In genomic region chr3:178537123-178537754, GRCh38 we compare ENCODE assay signal across 15 cellular contexts. TPM values are rescaled to one million over a fixed set of nuclear protein-coding genes. Genes with fewer than 3 reads are reported as not detected.
DNase-seq lines count a peak whose midpoint lies in the region; ATAC-seq and TF ChIP-seq lines count a peak whose summit lies in the region.
"Had no signal": no experiment of that assay in that cellular context is flagged by ENCODE, and none has a peak within 500 bp of the region (broad histone marks: within the 10 kb centered on the region; RNA-seq: fewer than 3 reads in every experiment).

No MANE protein-coding gene starts in this region.

- WGBS in tibial nerve, 2 donors: 12 to 16% methylated on average over 7 of the region's 7 CpGs

- H3K27me3 Mint-ChIP-seq in chondrocyte (ENCODE audit: low read depth): peaks cover 39% of the 10 kb centered on the region

- H3K27me3 ChIP-seq in tibial nerve: peaks cover 0 to 11% of the 10 kb centered on the region in 2 donors
- H3K27me3 ChIP-seq: tibial artery had no signal

- H3K4me3 Mint-ChIP-seq in chondrocyte (ENCODE audit: unreplicated experiment): peak overlapping the region; percentile 69

- intact Hi-C loops in mucosa of descending colon (cut with DNase I, micrococcal nuclease): no loop called here

- peak; percentile 92 for DNase-seq in NCI-H2107 treated with DMSO at 0.1 percent for 48 hours (lab: John Stamatoyannopoulos, UW; ENCODE audit: unreplicated experiment)
- no peak for DNase-seq in NCI-H2107 (lab: John Stamatoyannopoulos, UW)
- no peak for DNase-seq in chondrocyte (ENCODE audit: low spot score)
- DNase-seq in mucosa of descending colon: no peak
- DNase-seq in tibial nerve (ENCODE audit: low spot score in 2 of 2): no peak
- DNase-seq in NCI-H1930 (lab: John Stamatoyannopoulos, UW): no peak
- DNase-seq in activated T-cell treated with anti-CD3 and anti-CD28 coated beads for 4 hours: no peak
- DNase-seq: ACHN; activated naive CD4-positive, alpha-beta T cell treated with anti-CD3 and anti-CD28 coated beads, Interleukin-2, amount 50 U/mL, for 16 hours; IMR-90; stimulated activated CD4-positive, alpha-beta T cell treated with anti-CD3 and anti-CD28 coated beads, Interleukin-2, amount 100 ng/mL, for 48 hours; tibial artery; WERI-Rb-1 had no signal

- H3K9me3 ChIP-seq in mucosa of descending colon: no peaks in the 10 kb centered on the region
- no peaks in the 10 kb centered on the region for H3K9me3 ChIP-seq in tibial nerve
- H3K9me3 ChIP-seq: tibial artery had no signal

- no peak overlapping the region for H3K27ac Mint-ChIP-seq in chondrocyte (ENCODE audit: unreplicated experiment)

- no peak overlapping the region for H3K27ac ChIP-seq in tibial nerve
- H3K27ac ChIP-seq: tibial artery, WERI-Rb-1 had no signal

- H3K4me1 ChIP-seq in mucosa of descending colon (ENCODE audit: low read depth) (peaks cover 4% of the 10 kb centered on the region), tibial nerve (peaks cover 0 to 10% (median 4%) of the 10 kb centered on the region in 4 donors)

- H3K4me3 ChIP-seq in mucosa of descending colon (no peak overlapping the region), tibial nerve (peak overlapping the region in 3 of 4 donors; percentile 28 to 40 (median 36))

- no peak for TF ChIP-seq POLR2A in tibial nerve (IDR thresholded peaks at IDR 0.05)

- peaks cover 13% of the 10 kb centered on the region for H3K4me1 Mint-ChIP-seq in chondrocyte (ENCODE audit: low read depth)

- H3K36me3 ChIP-seq in mucosa of descending colon (ENCODE audit: low read depth) (no peaks in the 10 kb centered on the region), tibial nerve (no peaks in the 10 kb centered on the region)
- H3K36me3 ChIP-seq: tibial artery, WERI-Rb-1 had no signal

- no peaks in the 10 kb centered on the region for H3K36me3 Mint-ChIP-seq in chondrocyte (ENCODE audit: low read depth)

- H3K9me3 Mint-ChIP-seq in chondrocyte (ENCODE audit: low read depth): no peaks in the 10 kb centered on the region

- ATAC-seq in mucosa of descending colon: peak; percentile 43
- ATAC-seq in GM18519 (IDR thresholded peaks at IDR 0.05; ENCODE audit: low FRiP score, unreplicated experiment): no peak

- no peak for TF ChIP-seq EP300 in tibial nerve (IDR thresholded peaks at IDR 0.05)

- TF ChIP-seq CTCF in chondrocyte (IDR thresholded peaks at IDR 0.05): no peak
- TF ChIP-seq CTCF in mucosa of descending colon (IDR thresholded peaks at IDR 0.05): no peak
- TF ChIP-seq CTCF in tibial nerve (IDR thresholded peaks at IDR 0.05): no peak

RNA-seq across cellular contexts. Expression of gene KCNMB2, which starts 1.0 kb away (rescaled TPM):
- total RNA-seq in chondrocyte (0.27 TPM in 1 of 3 replicates, not detected in the others), mucosa of descending colon (1 to 10 TPM in 1 of 3 donors, under 1 TPM in 1, not detected in 1; 0.19 to 1.3 TPM), tibial nerve (not detected)
- total RNA-seq: IMR-90, mesenteric fat pad had no signal
